ENCODE assay signal across 21 cellular contexts in the genomic region with DNA sequence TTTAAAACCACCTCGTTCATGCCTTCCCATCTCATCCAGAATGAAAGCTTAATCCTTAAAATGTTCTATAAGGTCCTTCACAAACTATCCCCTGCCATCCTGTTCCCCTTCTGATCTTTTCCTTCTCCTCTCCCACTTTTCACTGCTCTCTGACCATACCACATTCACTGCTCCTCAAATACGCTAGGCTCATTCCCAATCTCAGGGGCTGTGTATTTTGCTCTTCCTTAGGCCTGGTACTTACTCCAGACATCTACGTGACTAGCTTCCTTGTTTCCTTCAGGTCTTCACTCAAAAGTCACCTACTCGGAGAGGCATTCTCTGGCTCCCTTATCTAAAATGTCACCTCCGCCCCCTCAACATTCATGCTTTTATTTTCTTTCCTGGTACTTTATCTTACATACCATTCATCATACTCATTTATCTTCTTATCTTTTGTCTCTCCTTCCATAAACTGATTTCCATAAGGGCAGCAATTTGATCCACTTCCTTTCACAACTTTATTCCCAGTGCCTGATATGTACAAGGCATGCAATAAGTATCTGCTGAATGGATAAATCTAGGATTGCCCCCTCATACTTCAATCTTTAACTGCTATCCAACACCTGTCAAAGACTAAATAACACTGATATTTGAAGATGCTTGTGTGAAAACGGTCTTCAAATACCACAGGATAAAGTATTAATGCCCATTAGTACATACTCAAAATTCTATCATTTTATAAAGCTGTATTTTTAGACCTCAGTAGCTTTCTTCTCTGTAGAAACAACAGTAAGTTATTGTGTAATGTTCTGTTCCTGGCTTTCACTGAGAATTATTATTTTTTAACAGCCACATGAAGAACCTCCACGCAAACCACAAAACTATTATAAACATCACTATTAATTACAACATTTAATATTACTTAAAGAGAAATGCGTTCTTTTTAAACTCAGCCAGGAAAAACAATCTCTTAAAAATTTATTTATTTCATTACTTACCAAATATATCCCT. TPM values are rescaled to one million over a fixed set of nuclear protein-coding genes. Genes with fewer than 3 reads are reported as not detected.
DNase-seq lines count a peak whose midpoint lies in the region; ATAC-seq, FAIRE-seq and TF ChIP-seq lines count a peak whose summit lies in the region.
"Had no signal": no experiment of that assay in that cellular context is flagged by ENCODE, and none has a peak within 500 bp of the region (broad histone marks: within the 10 kb centered on the region; RNA-seq: fewer than 3 reads in every experiment).

No MANE protein-coding gene starts in this region.

- H3K9ac ChIP-seq in endothelial cell of umbilical vein (replicated peaks; ENCODE audit: extremely low read depth, insufficient read depth, low read length) = no peak overlapping the region

- H3K4me1 ChIP-seq in endothelial cell of umbilical vein (ENCODE audit: control insufficient read depth, extremely low read depth, insufficient read depth, low read length) = peaks cover 50% of the 10 kb centered on the region
- H3K4me1 ChIP-seq in osteoblast (ENCODE audit: insufficient read depth, low read length) = peaks cover 25% of the 10 kb centered on the region

- TF ChIP-seq CTCF in endothelial cell of umbilical vein (IDR thresholded peaks at IDR 0.05; ENCODE audit: extremely low read depth in 1 of 2, insufficient read depth in 1 of 2, low read depth in 1 of 2, low read length in 2 of 2) (no peak), osteoblast (IDR thresholded peaks at IDR 0.05; ENCODE audit: extremely low read depth, low read depth, low read length) (no peak)

- peak; percentile 33 for DNase-seq in EH (ENCODE audit: low read depth)
- DNase-seq in LoVo (ENCODE audit: low spot score) = peak; percentile 49
- peak; percentile 57 for DNase-seq in endothelial cell of umbilical vein (ENCODE audit: low read depth, low spot score)
- DNase-seq in osteoblast (ENCODE audit: insufficient read length, low spot score, missing footprints) = no peak
- DNase-seq in foreskin melanocyte = no peak
- no peak for DNase-seq in SIG-M5 (lab: John Stamatoyannopoulos, UW)
- no peak for DNase-seq in NCI-H2107 treated with DMSO at 0.1 percent for 48 hours (lab: John Stamatoyannopoulos, UW; ENCODE audit: unreplicated experiment)
- DNase-seq: activated CD4-positive, CD25-positive, alpha-beta regulatory T cell treated with anti-CD3 and anti-CD28 coated beads, Interleukin-2, amount 50 U/mL, for 72 hours; GDM1; islet precursor cell; mammary epithelial cell; natural killer cell; NCI-H187 treated with DMSO at 0.1 percent for 48 hours; NCI-H510A treated with DMSO at 0.1 percent for 48 hours; posterior cingulate gyrus; SHP77 treated with DMSO at 0.1 percent for 48 hours; spleen; testis had no signal

- FAIRE-seq in endothelial cell of umbilical vein (lab: Jason Lieb, UNC) = no peak
- FAIRE-seq: D721Med, GM12892 had no signal

- intact Hi-C loops in endothelial cell of umbilical vein (cut with micrococcal nuclease) = no loop called here

- H2AFZ ChIP-seq in endothelial cell of umbilical vein (ENCODE audit: low read depth, low read length) (no peak overlapping the region), osteoblast (ENCODE audit: low read length) (no peak overlapping the region)

- H3K4me3 ChIP-seq in endothelial cell of umbilical vein (replicated peaks in 1 of 3; ENCODE audit: insufficient read depth in 1 of 3, low read depth in 1 of 3, low read length in 3 of 3) (no peak overlapping the region), osteoblast (ENCODE audit: insufficient read depth, low read length) (no peak overlapping the region)
- H3K4me3 ChIP-seq: spleen, testis had no signal

- no peaks in the 10 kb centered on the region for H3K27me3 ChIP-seq in endothelial cell of umbilical vein (ENCODE audit: control insufficient read depth in 2 of 2, insufficient read depth in 2 of 2, low read length in 2 of 2)
- H3K27me3 ChIP-seq in osteoblast (ENCODE audit: insufficient read depth, low read length) = no peaks in the 10 kb centered on the region
- H3K27me3 ChIP-seq: spleen, testis had no signal

- peak overlapping the region; percentile 26 for H3K27ac ChIP-seq in endothelial cell of umbilical vein (ENCODE audit: insufficient read depth, low read depth, low read length)
- no peak overlapping the region for H3K27ac ChIP-seq in osteoblast (ENCODE audit: low read depth, low read length)
- H3K27ac ChIP-seq: spleen, testis had no signal

- TF ChIP-seq POLR2A in endothelial cell of umbilical vein (IDR thresholded peaks at IDR 0.05; ENCODE audit: low read depth, low read length) (no peak), GM18505 (IDR thresholded peaks at IDR 0.05; ENCODE audit: borderline replicate concordance, extremely low read depth, insufficient read depth, insufficient read length) (no peak)

- POLR2A ChIA-PET in endothelial cell of umbilical vein (lab: Charles Lee) = no interaction called here

- dilution Hi-C loops in endothelial cell of umbilical vein (cut with MboI; ENCODE audit: extremely low pct_ligation_motif_present, low sequenced_read_pairs) = no loop called here

- H3K9me1 ChIP-seq in endothelial cell of umbilical vein (replicated peaks; ENCODE audit: control insufficient read depth, extremely low read depth, insufficient read depth, low read length) = no peaks in the 10 kb centered on the region

- no peaks in the 10 kb centered on the region for H3K9me3 ChIP-seq in endothelial cell of umbilical vein (replicated peaks; ENCODE audit: control insufficient read depth, insufficient read depth, low read length)
- no peaks in the 10 kb centered on the region for H3K9me3 ChIP-seq in osteoblast (ENCODE audit: low read depth, low read length)
- H3K9me3 ChIP-seq: spleen, testis had no signal

- H3K79me2 ChIP-seq in endothelial cell of umbilical vein (ENCODE audit: control insufficient read depth, insufficient read depth, low read length) = peaks cover 86% of the 10 kb centered on the region
- H3K79me2 ChIP-seq in osteoblast (ENCODE audit: insufficient read depth, low read length) = peaks cover 97% of the 10 kb centered on the region

- H3K4me2 ChIP-seq in endothelial cell of umbilical vein (ENCODE audit: insufficient read depth, low read length) = peak overlapping the region; percentile 43
- peak overlapping the region; percentile 3 for H3K4me2 ChIP-seq in osteoblast (ENCODE audit: insufficient read depth, low read length)

- H4K20me1 ChIP-seq in endothelial cell of umbilical vein (replicated peaks; ENCODE audit: control insufficient read depth, extremely low read depth, insufficient read depth, low read length) = peaks cover 10% of the 10 kb centered on the region
- H4K20me1 ChIP-seq in osteoblast (ENCODE audit: insufficient read depth, low read length) = peaks cover 46% of the 10 kb centered on the region

- CTCF ChIA-PET in endothelial cell of umbilical vein (lab: Charles Lee) = interaction anchor here (0.9 to 1.4 kb wide), 6 partner anchors 11 to 272 kb away, joined by 3 to 5 read pairs (median 3); no protein-coding TSS in a partner anchor

- H3K36me3 ChIP-seq in endothelial cell of umbilical vein (ENCODE audit: control insufficient read depth in 2 of 2, extremely low read depth in 1 of 2, insufficient read depth in 2 of 2, low read length in 2 of 2) (no peaks in the 10 kb centered on the region), osteoblast (ENCODE audit: insufficient read depth, low read length) (no peaks in the 10 kb centered on the region)
- H3K36me3 ChIP-seq: spleen had no signal

- ATAC-seq in GM18505 (IDR thresholded peaks at IDR 0.05; ENCODE audit: unreplicated experiment) = no peak
- ATAC-seq: natural killer cell had no signal

- no TSS peak for BruUV-seq in endothelial cell of umbilical vein (replicated peaks; lab: Mats Ljungman, UMichigan)

TF ChIP-seq in endothelial cell of umbilical vein, 7 proteins besides CTCF, POLR2A, EP300 and RAD21:
- TF ChIP-seq GATA2 (IDR thresholded peaks at IDR 0.05; ENCODE audit: insufficient read depth, insufficient read length, low read depth, low read length) (peak; percentile 79), JUN (IDR thresholded peaks at IDR 0.05; ENCODE audit: borderline replicate concordance, insufficient read depth, insufficient read length, low read depth) (no peak)

RNA-seq across cellular contexts. Expression of gene JMJD1C, which starts 27.0 kb away (rescaled TPM):
- 93.3 and 97.1 TPM in 2 replicates for total RNA-seq in endothelial cell of umbilical vein
- 23.9 and 32.1 TPM in 2 replicates for polyA plus RNA-seq in endothelial cell of umbilical vein
- 20.4 and 23.2 TPM in 2 replicates for polyA plus RNA-seq in endothelial cell of umbilical vein (2011; cell fraction: cytosol; rRNA removed)
- polyA plus RNA-seq in endothelial cell of umbilical vein (2011; cell fraction: nucleus; rRNA removed) = 175 and 198 TPM in 2 replicates
- 45.5 and 51.5 TPM in 2 replicates for polyA plus RNA-seq in endothelial cell of umbilical vein (2012)
- 237 and 240 TPM in 2 replicates for polyA minus RNA-seq in endothelial cell of umbilical vein
- polyA minus RNA-seq in endothelial cell of umbilical vein (2011; cell fraction: cytosol; rRNA and poly(A)+ RNA removed) = 19.2 TPM
- 547 and 808 TPM in 2 replicates for polyA minus RNA-seq in endothelial cell of umbilical vein (2011; cell fraction: nucleus; rRNA and poly(A)+ RNA removed)
- total RNA-seq in osteoblast = 92.6 and 105 TPM in 2 replicates

Comparison
In these comparisons a context has a peak if more than half of its experiments do, and no peak if none do; other contexts are left out.
1. DNase-seq: peak in EH (single experiment), LoVo (single experiment) and endothelial cell of umbilical vein (single experiment); none in osteoblast (single experiment), foreskin melanocyte (single experiment), SIG-M5 (single experiment) and NCI-H2107 treated with DMSO at 0.1 percent for 48 hours (single experiment).